In genomic region chr3:169869484-169870304, GRCh38 we compare ENCODE assay signal across 1 cellular context.
TF ChIP-seq lines count a peak whose summit lies in the region.

TSS of gene LRRC31 (minus strand) at chr3:169869935. CDS start at chr3:169869807, 128 bp downstream.

TF ChIP-seq in H1, 55 proteins besides CTCF, POLR2A, EP300 and RAD21:
- TF ChIP-seq KDM1A (IDR thresholded peaks at IDR 0.05; ENCODE audit: borderline replicate concordance, low read length) (no peak), SIN3A (conservative IDR thresholded peaks at IDR 0.05 in 1 of 2, IDR thresholded peaks at IDR 0.05 in 1 of 2; ENCODE audit: low read depth in 1 of 2, low read length in 2 of 2) (no peak)
